ENCODE assay signal across 1 cellular context in the genomic region with DNA sequence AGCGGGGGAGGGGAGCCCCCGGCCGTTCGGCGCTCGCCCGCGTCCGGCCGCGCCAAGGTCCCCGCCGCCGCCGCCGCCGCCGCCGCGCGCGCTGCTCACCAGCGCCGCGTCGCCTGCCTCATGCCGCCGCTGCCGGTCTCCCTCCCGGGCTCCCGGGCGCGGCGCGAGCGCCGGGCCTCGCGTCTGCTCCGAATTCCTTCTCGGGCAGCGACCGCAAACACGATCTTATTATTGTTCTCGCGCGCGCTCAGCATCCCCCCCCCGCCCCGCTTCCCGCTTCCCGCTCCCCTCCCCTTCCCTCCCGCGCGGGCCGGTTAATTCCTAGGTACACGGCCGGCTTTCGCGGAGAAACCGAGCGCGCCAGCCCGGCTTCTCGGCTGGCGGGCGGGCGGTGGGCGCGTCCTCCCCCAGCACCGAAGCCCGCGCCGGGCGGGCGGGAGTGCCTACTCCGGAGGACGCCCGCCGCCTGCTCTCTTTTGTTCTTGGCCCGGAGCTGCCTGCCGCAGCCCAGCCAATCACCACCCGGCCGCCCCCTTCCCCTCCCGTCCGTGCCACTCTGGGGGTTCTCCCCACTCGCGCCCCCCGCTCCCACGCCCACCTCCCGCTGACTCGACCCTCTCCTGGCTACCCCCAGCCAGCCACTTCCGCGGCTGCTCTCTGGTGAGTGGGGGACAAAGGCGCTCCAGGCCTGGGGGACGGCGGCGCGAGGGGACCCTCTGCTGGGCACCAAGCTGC.
TF ChIP-seq lines count a peak whose summit lies in the region.

A gene (minus strand): TSS at position 202 of the 735 bp plus-strand sequence. CDS start 409 bp downstream, outside the sequence.

TF ChIP-seq in IMR-90, 13 proteins besides CTCF, POLR2A, EP300 and RAD21:
- TF ChIP-seq, protein P1, sequence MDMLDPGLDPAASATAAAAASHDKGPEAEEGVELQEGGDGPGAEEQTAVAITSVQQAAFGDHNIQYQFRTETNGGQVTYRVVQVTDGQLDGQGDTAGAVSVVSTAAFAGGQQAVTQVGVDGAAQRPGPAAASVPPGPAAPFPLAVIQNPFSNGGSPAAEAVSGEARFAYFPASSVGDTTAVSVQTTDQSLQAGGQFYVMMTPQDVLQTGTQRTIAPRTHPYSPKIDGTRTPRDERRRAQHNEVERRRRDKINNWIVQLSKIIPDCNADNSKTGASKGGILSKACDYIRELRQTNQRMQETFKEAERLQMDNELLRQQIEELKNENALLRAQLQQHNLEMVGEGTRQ (IDR thresholded peaks at IDR 0.05; ENCODE audit: low read depth, low read length), result no peak
- TF ChIP-seq MAZ (IDR thresholded peaks at IDR 0.05; ENCODE audit: borderline replicate concordance, low read depth, low read length) (peak; percentile 17; the same call in 1 of the 2 replicates), MAFK (IDR thresholded peaks at IDR 0.05; ENCODE audit: low read depth, low read length) (no peak), RCOR1 (IDR thresholded peaks at IDR 0.05; ENCODE audit: insufficient replicate concordance, low read length) (no peak), CEBPB (IDR thresholded peaks at IDR 0.05; ENCODE audit: low read depth, low read length) (no peak)
